12 cellular contexts compared by ENCODE assay signal in the genomic region with DNA sequence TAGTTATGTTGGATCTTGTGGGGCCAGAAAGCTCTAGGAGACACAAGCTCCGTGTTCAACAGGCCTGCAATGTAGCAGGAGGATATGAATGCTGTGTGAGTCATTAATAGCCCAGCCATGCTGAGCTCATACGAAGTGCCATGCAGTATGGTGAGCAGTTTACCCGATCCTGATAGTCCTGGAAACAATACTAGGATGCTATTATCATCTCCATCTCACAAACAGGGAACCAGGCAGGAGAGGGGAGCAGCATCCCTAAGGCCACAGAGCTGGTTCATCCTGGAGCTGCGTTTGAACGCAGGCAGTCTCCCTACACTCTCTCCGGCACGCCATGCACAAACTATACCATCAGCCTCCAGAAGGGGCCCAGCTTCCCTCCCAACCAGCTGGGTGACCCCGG. TPM values are rescaled to one million over a fixed set of nuclear protein-coding genes. Genes with fewer than 3 reads are reported as not detected.
DNase-seq lines count a peak whose midpoint lies in the region; ATAC-seq, FAIRE-seq and TF ChIP-seq lines count a peak whose summit lies in the region.
"Had no signal": no experiment of that assay in that cellular context is flagged by ENCODE, and none has a peak within 500 bp of the region (broad histone marks: within the 10 kb centered on the region; RNA-seq: fewer than 3 reads in every experiment).

No MANE protein-coding gene starts in this region.

- DNase-seq in H54 (ENCODE audit: insufficient read length, low spot score) = peak; percentile 94
- DNase-seq in WTC11 (ENCODE audit: low spot score) = no peak
- peak; percentile 68 for DNase-seq in glomerular endothelial cell (ENCODE audit: extremely low read depth, low read depth, low spot score)
- DNase-seq in stromal cell of bone marrow (ENCODE audit: low read depth) = peak; percentile 72
- no peak for DNase-seq in DMS 273 (lab: John Stamatoyannopoulos, UW; ENCODE audit: unreplicated experiment)
- DNase-seq: naive B cell, NCI-H748 treated with DMSO at 0.1 percent for 48 hours had no signal

- H3K27ac Mint-ChIP-seq in WTC11 = no peak overlapping the region
- H3K27ac Mint-ChIP-seq: activated T-helper 1 cell treated with anti-CD3 and anti-CD28 coated beads, Interleukin-12 subunit alpha, Interleukin-12 subunit beta, Interleukin-2, Interleukin-4 antibody, amounts not matched to agents 30 ng/mL and 10 ng/mL and 1 ng/mL, durations not matched to agents 14 hours and 24 hours and 36 hours had no signal

- no peaks in the 10 kb centered on the region for H3K27me3 Mint-ChIP-seq in WTC11 (ENCODE audit: low read depth)

- no peak for TF ChIP-seq CTCF in WTC11 (IDR thresholded peaks at IDR 0.05)

- CTCF ChIA-PET in WTC11 (lab: Charles Lee) = interaction anchor here (0.7 to 3.0 kb wide), 6 partner anchors 8 to 378 kb away, joined by 3 to 24 read pairs (median 5); partner anchors contain the start of gene TTC7B

- H3K4me3 Mint-ChIP-seq in WTC11 = no peak overlapping the region
- H3K4me3 Mint-ChIP-seq: activated T-helper 1 cell treated with anti-CD3 and anti-CD28 coated beads, Interleukin-12 subunit alpha, Interleukin-12 subunit beta, Interleukin-2, Interleukin-4 antibody, amounts not matched to agents 30 ng/mL and 10 ng/mL and 1 ng/mL, durations not matched to agents 14 hours and 24 hours and 36 hours had no signal

- TF ChIP-seq POLR2A in H54 (IDR thresholded peaks at IDR 0.05; ENCODE audit: low read depth, low read length) = no peak

- no peaks in the 10 kb centered on the region for H3K9me3 Mint-ChIP-seq in WTC11
- H3K9me3 Mint-ChIP-seq: activated T-helper 1 cell treated with anti-CD3 and anti-CD28 coated beads, Interleukin-12 subunit alpha, Interleukin-12 subunit beta, Interleukin-2, Interleukin-4 antibody, amounts not matched to agents 30 ng/mL and 10 ng/mL and 1 ng/mL, durations not matched to agents 14 hours and 24 hours and 36 hours; naive B cell had no signal

- ATAC-seq in WTC11 (peak; percentile 44), GM19455 (IDR thresholded peaks at IDR 0.05; ENCODE audit: unreplicated experiment) (no peak), HG03135 (IDR thresholded peaks at IDR 0.05; ENCODE audit: unreplicated experiment) (no peak), GM18907 (IDR thresholded peaks at IDR 0.05; ENCODE audit: unreplicated experiment) (no peak)

- POLR2A ChIA-PET in WTC11 (lab: Charles Lee) = interaction anchor here (1.7 kb wide), 1 partner anchor 8 kb away, joined by 4 read pairs; no protein-coding TSS in a partner anchor

- H3K36me3 Mint-ChIP-seq in WTC11 = no peaks in the 10 kb centered on the region

- peak; percentile 99 for FAIRE-seq in H54 (lab: Jason Lieb, UNC)
- FAIRE-seq: TTC549 had no signal

- peaks cover 15% of the 10 kb centered on the region for H3K4me1 Mint-ChIP-seq in WTC11
- H3K4me1 Mint-ChIP-seq: naive B cell had no signal

TF ChIP-seq in WTC11, 78 proteins besides CTCF, POLR2A, EP300 and RAD21:
- TF ChIP-seq, protein P1, sequence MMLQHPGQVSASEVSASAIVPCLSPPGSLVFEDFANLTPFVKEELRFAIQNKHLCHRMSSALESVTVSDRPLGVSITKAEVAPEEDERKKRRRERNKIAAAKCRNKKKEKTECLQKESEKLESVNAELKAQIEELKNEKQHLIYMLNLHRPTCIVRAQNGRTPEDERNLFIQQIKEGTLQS (CRISPR knock-in tag; conservative IDR thresholded peaks at IDR 0.05) = no peak
- no peak for TF ChIP-seq ZSCAN18 (CRISPR knock-in tag; IDR thresholded peaks at IDR 0.05)
- no peak for TF ChIP-seq CDX4 (CRISPR knock-in tag; IDR thresholded peaks at IDR 0.05; ENCODE audit: borderline replicate concordance)
- no peak for TF ChIP-seq ELF4 (CRISPR knock-in tag; IDR thresholded peaks at IDR 0.05; ENCODE audit: low read depth)
- TF ChIP-seq MYBL2 (CRISPR knock-in tag; IDR thresholded peaks at IDR 0.05) = no peak
- TF ChIP-seq ATF2 (CRISPR knock-in tag; IDR thresholded peaks at IDR 0.05; ENCODE audit: borderline replicate concordance, low read depth) = no peak
- no peak for TF ChIP-seq EMX1 (CRISPR knock-in tag; IDR thresholded peaks at IDR 0.05)
- TF ChIP-seq NR3C1 (CRISPR knock-in tag; conservative IDR thresholded peaks at IDR 0.05; ENCODE audit: low read depth) = no peak
- TF ChIP-seq FOXP4 (CRISPR knock-in tag; IDR thresholded peaks at IDR 0.05) = no peak
- TF ChIP-seq FOXP1 (CRISPR knock-in tag; IDR thresholded peaks at IDR 0.05; ENCODE audit: borderline replicate concordance) = no peak
- no peak for TF ChIP-seq MXD4 (CRISPR knock-in tag; IDR thresholded peaks at IDR 0.05; ENCODE audit: borderline replicate concordance)
- TF ChIP-seq SMAD4 (CRISPR knock-in tag; IDR thresholded peaks at IDR 0.05) = no peak
- TF ChIP-seq ZNF671 (CRISPR knock-in tag; IDR thresholded peaks at IDR 0.05) = no peak
- no peak for TF ChIP-seq KAT7 (CRISPR knock-in tag; IDR thresholded peaks at IDR 0.05; ENCODE audit: borderline replicate concordance)

RNA-seq across cellular contexts. Expression of gene TTC7B, which starts 20.5 kb away (rescaled TPM):
- total RNA-seq in WTC11 (2021) (27.6 to 37.0 TPM (median 31.7 TPM) in 3 replicates), glomerular endothelial cell (66.7 and 83.7 TPM in 2 replicates)

Comparison
In these comparisons a context has a peak if more than half of its experiments do, and no peak if none do; other contexts are left out.
1. DNase-seq: peak in H54 (single experiment), glomerular endothelial cell (single experiment) and stromal cell of bone marrow (single experiment); none in WTC11 (single experiment) and DMS 273 (single experiment).